Comparison of ENCODE assay signal across 40 cellular contexts in genomic region chr16:1039762-1040161, GRCh38. TPM values are rescaled to one million over a fixed set of nuclear protein-coding genes. Genes with fewer than 3 reads are reported as not detected.
"Had no signal": no experiment of that assay in that cellular context is flagged by ENCODE, and none has a peak within 500 bp of the region (broad histone marks: within the 10 kb centered on the region; RNA-seq: fewer than 3 reads in every experiment).

No MANE protein-coding gene starts in this region.

- H3K4me3 ChIP-seq: body of pancreas, breast epithelium had no signal

- H3K9me3 Mint-ChIP-seq: activated CD4-positive, alpha-beta memory T cell treated with anti-CD3 and anti-CD28 coated beads, Interleukin-2, amount 10 ng/mL, durations not matched to agents 7 days and 5 days; activated CD4-positive, alpha-beta T cell treated with anti-CD3 and anti-CD28 coated beads, Interleukin-2, amount 10 ng/mL, durations not matched to agents 7 days and 5 days; activated naive CD4-positive, alpha-beta T cell treated with anti-CD3 and anti-CD28 coated beads, Interleukin-2, amount 50 U/mL, for 24 hours; activated naive CD8-positive, alpha-beta T cell treated with anti-CD3 and anti-CD28 coated beads, Interleukin-2, amount 10 ng/mL, durations not matched to agents 7 days and 5 days; activated naive CD8-positive, alpha-beta T cell treated with anti-CD3 and anti-CD28 coated beads, Interleukin-2, amount 50 U/mL, for 24 hours; activated T-cell treated with anti-CD3 and anti-CD28 coated beads, Interleukin-2, amount 50 U/mL, for 24 hours; activated T-helper 2 cell treated with anti-CD3 and anti-CD28 coated beads, Interferon-gamma antibody, Interleukin-2, Interleukin-4, amounts not matched to agents 10 μg/mL and 5 μg/mL and 100 μg/mL, durations not matched to agents 14 hours and 24 hours and 36 hours; T-helper 1 cell treated with Interleukin-12 subunit alpha and Interleukin-12 subunit beta and Interleukin-4 antibody, amounts not matched to agents 30 μg/mL and 1 μg/mL, for 36 hours; T-helper 2 cell treated with Interferon-gamma antibody and Interleukin-4, amounts not matched to agents 5 μg/mL and 100 μg/mL, for 36 hours had no signal

- FAIRE-seq: astrocyte, TTC549 had no signal

- DNase-seq: activated CD4-positive, alpha-beta memory T cell treated with anti-CD3 and anti-CD28 coated beads, Interleukin-2, amount 10 ng/mL, durations not matched to agents 7 days and 5 days; activated CD4-positive, alpha-beta T cell treated with anti-CD3 and anti-CD28 coated beads for 1 hour; activated CD4-positive, alpha-beta T cell treated with anti-CD3 and anti-CD28 coated beads for 36 hours; activated CD4-positive, alpha-beta T cell treated with anti-CD3 and anti-CD28 coated beads for 48 hours; activated CD4-positive, alpha-beta T cell treated with anti-CD3 and anti-CD28 coated beads, Interleukin-2, amount 10 ng/mL, durations not matched to agents 7 days and 5 days; activated CD4-positive, alpha-beta T cell treated with anti-CD3 and anti-CD28 coated beads, Interleukin-2, amount 50 U/mL, for 48 hours; activated CD4-positive, CD25-positive, alpha-beta regulatory T cell; activated CD8-positive, alpha-beta memory T cell treated with anti-CD3 and anti-CD28 coated beads for 24 hours; activated CD8-positive, alpha-beta memory T cell treated with anti-CD3 and anti-CD28 coated beads, Interleukin-2, amount 10 ng/mL, durations not matched to agents 7 days and 5 days; activated CD8-positive, alpha-beta memory T cell treated with anti-CD3 and anti-CD28 coated beads, Interleukin-2, amount 50 U/mL, for 48 hours; activated CD8-positive, alpha-beta T cell treated with anti-CD3 and anti-CD28 coated beads, Interleukin-2, amount 10 ng/mL, durations not matched to agents 7 days and 5 days; activated effector memory CD4-positive, alpha-beta T cell treated with Interleukin-2 at 50 U/mL for 16 hours; activated gamma-delta T cell; activated naive CD4-positive, alpha-beta T cell treated with anti-CD3 and anti-CD28 coated beads, Interleukin-2, amount 10 ng/mL, durations not matched to agents 7 days and 5 days; activated naive CD4-positive, alpha-beta T cell treated with Interleukin-2 at 50 U/mL for 16 hours; activated naive CD8-positive, alpha-beta T cell treated with anti-CD3 and anti-CD28 coated beads, Interleukin-2, amount 10 ng/mL, durations not matched to agents 7 days and 5 days; activated naive CD8-positive, alpha-beta T cell treated with anti-CD3 and anti-CD28 coated beads, Interleukin-2, amount 50 U/mL, for 24 hours; activated T-cell treated with anti-CD3 and anti-CD28 coated beads, Interleukin-2, amount 50 U/mL, for 24 hours; activated T-cell treated with anti-CD3 and anti-CD28 coated beads, Interleukin-2, amount 50 U/mL, for 48 hours; amniotic stem cell; aorta; body of pancreas; brain microvascular endothelial cell; central memory CD4-positive, alpha-beta T cell; T-helper 1 cell; T-helper 2 cell; T-helper 9 cell had no signal

- H3K27ac ChIP-seq: body of pancreas, brain microvascular endothelial cell, breast epithelium, VCaP had no signal

- H3K36me3 ChIP-seq: brain microvascular endothelial cell, breast epithelium had no signal

- H3K4me3 Mint-ChIP-seq: activated CD4-positive, alpha-beta memory T cell treated with anti-CD3 and anti-CD28 coated beads, Interleukin-2, amount 10 ng/mL, durations not matched to agents 7 days and 5 days; activated CD4-positive, alpha-beta T cell treated with anti-CD3 and anti-CD28 coated beads for 36 hours; activated CD4-positive, alpha-beta T cell treated with anti-CD3 and anti-CD28 coated beads, Interleukin-2, amount 10 ng/mL, durations not matched to agents 7 days and 5 days; activated CD8-positive, alpha-beta memory T cell treated with anti-CD3 and anti-CD28 coated beads, Interleukin-2, amount 10 ng/mL, durations not matched to agents 7 days and 5 days; activated CD8-positive, alpha-beta T cell treated with anti-CD3 and anti-CD28 coated beads, Interleukin-2, amount 10 ng/mL, durations not matched to agents 7 days and 5 days; activated naive CD4-positive, alpha-beta T cell treated with anti-CD3 and anti-CD28 coated beads, Interleukin-2, amount 10 ng/mL, durations not matched to agents 7 days and 5 days; activated naive CD4-positive, alpha-beta T cell treated with anti-CD3 and anti-CD28 coated beads, Interleukin-2, amount 50 U/mL, for 24 hours; activated naive CD8-positive, alpha-beta T cell; activated naive CD8-positive, alpha-beta T cell treated with anti-CD3 and anti-CD28 coated beads, Interleukin-2, amount 10 ng/mL, durations not matched to agents 7 days and 5 days; activated naive CD8-positive, alpha-beta T cell treated with anti-CD3 and anti-CD28 coated beads, Interleukin-2, amount 50 U/mL, for 24 hours; activated T-cell treated with anti-CD3 and anti-CD28 coated beads, Interleukin-2, amount 50 U/mL, for 24 hours; T-helper 1 cell treated with Interleukin-12 subunit alpha and Interleukin-12 subunit beta and Interleukin-4 antibody, amounts not matched to agents 30 μg/mL and 1 μg/mL, for 36 hours; T-helper 2 cell treated with Interferon-gamma antibody and Interleukin-4, amounts not matched to agents 5 μg/mL and 100 μg/mL, for 36 hours had no signal

- H3K27me3 Mint-ChIP-seq: activated CD4-positive, alpha-beta memory T cell treated with anti-CD3 and anti-CD28 coated beads, Interleukin-2, amount 10 ng/mL, durations not matched to agents 7 days and 5 days; activated CD4-positive, alpha-beta T cell treated with anti-CD3 and anti-CD28 coated beads, Interleukin-2, amount 10 ng/mL, durations not matched to agents 7 days and 5 days; activated CD8-positive, alpha-beta memory T cell treated with anti-CD3 and anti-CD28 coated beads, Interleukin-2, amount 10 ng/mL, durations not matched to agents 7 days and 5 days; activated naive CD4-positive, alpha-beta T cell treated with anti-CD3 and anti-CD28 coated beads, Interleukin-2, amount 50 U/mL, for 24 hours; activated naive CD8-positive, alpha-beta T cell treated with anti-CD3 and anti-CD28 coated beads, Interleukin-2, amount 50 U/mL, for 24 hours had no signal

- H3K27me3 ChIP-seq: body of pancreas had no signal

- H3K4me1 ChIP-seq: body of pancreas, breast epithelium had no signal

- H3K4me1 Mint-ChIP-seq: activated CD4-positive, alpha-beta memory T cell treated with anti-CD3 and anti-CD28 coated beads, Interleukin-2, amount 10 ng/mL, durations not matched to agents 7 days and 5 days; activated CD4-positive, alpha-beta T cell treated with anti-CD3 and anti-CD28 coated beads for 36 hours; activated CD4-positive, alpha-beta T cell treated with anti-CD3 and anti-CD28 coated beads, Interleukin-2, amount 10 ng/mL, durations not matched to agents 7 days and 5 days; activated CD8-positive, alpha-beta memory T cell treated with anti-CD3 and anti-CD28 coated beads, Interleukin-2, amount 10 ng/mL, durations not matched to agents 7 days and 5 days; activated naive CD4-positive, alpha-beta T cell treated with anti-CD3 and anti-CD28 coated beads, Interleukin-2, amount 10 ng/mL, durations not matched to agents 7 days and 5 days; activated naive CD4-positive, alpha-beta T cell treated with anti-CD3 and anti-CD28 coated beads, Interleukin-2, amount 50 U/mL, for 24 hours; activated naive CD8-positive, alpha-beta T cell treated with anti-CD3 and anti-CD28 coated beads, Interleukin-2, amount 10 ng/mL, durations not matched to agents 7 days and 5 days; activated naive CD8-positive, alpha-beta T cell treated with anti-CD3 and anti-CD28 coated beads, Interleukin-2, amount 50 U/mL, for 24 hours had no signal

- ATAC-seq: activated CD4-positive, alpha-beta T cell treated with anti-CD3 and anti-CD28 coated beads for 36 hours; activated CD4-positive, CD25-positive, alpha-beta regulatory T cell treated with anti-CD3 and anti-CD28 coated beads, Interleukin-2, amount 50 U/mL, for 24 hours; activated CD8-positive, alpha-beta memory T cell treated with anti-CD3 and anti-CD28 coated beads, Interleukin-2, amount 10 ng/mL, durations not matched to agents 7 days and 5 days; activated CD8-positive, alpha-beta T cell treated with anti-CD3 and anti-CD28 coated beads, Interleukin-2, amount 10 ng/mL, durations not matched to agents 7 days and 5 days; activated naive CD8-positive, alpha-beta T cell treated with anti-CD3 and anti-CD28 coated beads, Interleukin-2, amount 50 U/mL, for 24 hours; body of pancreas had no signal

- H3K36me3 Mint-ChIP-seq: activated CD8-positive, alpha-beta memory T cell treated with anti-CD3 and anti-CD28 coated beads, Interleukin-2, amount 10 ng/mL, durations not matched to agents 7 days and 5 days; activated naive CD4-positive, alpha-beta T cell treated with anti-CD3 and anti-CD28 coated beads, Interleukin-2, amount 10 ng/mL, durations not matched to agents 7 days and 5 days; activated naive CD4-positive, alpha-beta T cell treated with anti-CD3 and anti-CD28 coated beads, Interleukin-2, amount 50 U/mL, for 24 hours; activated naive CD8-positive, alpha-beta T cell; activated naive CD8-positive, alpha-beta T cell treated with anti-CD3 and anti-CD28 coated beads, Interleukin-2, amount 10 ng/mL, durations not matched to agents 7 days and 5 days had no signal

- H3K27ac Mint-ChIP-seq: activated CD4-positive, alpha-beta memory T cell treated with anti-CD3 and anti-CD28 coated beads, Interleukin-2, amount 10 ng/mL, durations not matched to agents 7 days and 5 days; activated CD4-positive, alpha-beta T cell treated with anti-CD3 and anti-CD28 coated beads for 36 hours; activated CD4-positive, alpha-beta T cell treated with anti-CD3 and anti-CD28 coated beads, Interleukin-2, amount 10 ng/mL, durations not matched to agents 7 days and 5 days; activated CD8-positive, alpha-beta memory T cell treated with anti-CD3 and anti-CD28 coated beads, Interleukin-2, amount 10 ng/mL, durations not matched to agents 7 days and 5 days; activated CD8-positive, alpha-beta T cell treated with anti-CD3 and anti-CD28 coated beads, Interleukin-2, amount 10 ng/mL, durations not matched to agents 7 days and 5 days; activated naive CD4-positive, alpha-beta T cell treated with anti-CD3 and anti-CD28 coated beads, Interleukin-2, amount 10 ng/mL, durations not matched to agents 7 days and 5 days; activated naive CD4-positive, alpha-beta T cell treated with anti-CD3 and anti-CD28 coated beads, Interleukin-2, amount 50 U/mL, for 24 hours; activated naive CD8-positive, alpha-beta T cell; activated naive CD8-positive, alpha-beta T cell treated with anti-CD3 and anti-CD28 coated beads, Interleukin-2, amount 10 ng/mL, durations not matched to agents 7 days and 5 days; activated naive CD8-positive, alpha-beta T cell treated with anti-CD3 and anti-CD28 coated beads, Interleukin-2, amount 50 U/mL, for 24 hours; activated T-cell treated with anti-CD3 and anti-CD28 coated beads, Interleukin-2, amount 50 U/mL, for 24 hours; activated T-helper 2 cell treated with anti-CD3 and anti-CD28 coated beads, Interferon-gamma antibody, Interleukin-2, Interleukin-4, amounts not matched to agents 10 μg/mL and 5 μg/mL and 100 μg/mL, durations not matched to agents 14 hours and 24 hours and 36 hours; T-helper 1 cell treated with Interleukin-12 subunit alpha and Interleukin-12 subunit beta and Interleukin-4 antibody, amounts not matched to agents 30 μg/mL and 1 μg/mL, for 36 hours; T-helper 2 cell treated with Interferon-gamma antibody and Interleukin-4, amounts not matched to agents 5 μg/mL and 100 μg/mL, for 36 hours had no signal

RNA-seq across cellular contexts. Expression of gene SSTR5, which starts 32.8 kb away (rescaled TPM):
- total RNA-seq: activated CD4-positive, alpha-beta memory T cell treated with anti-CD3 and anti-CD28 coated beads, Interleukin-2, amount 10 ng/mL, durations not matched to agents 7 days and 5 days; activated CD4-positive, alpha-beta T cell treated with anti-CD3 and anti-CD28 coated beads for 36 hours; activated CD4-positive, alpha-beta T cell treated with anti-CD3 and anti-CD28 coated beads, Interleukin-2, amount 10 ng/mL, durations not matched to agents 7 days and 5 days; activated CD8-positive, alpha-beta memory T cell treated with anti-CD3 and anti-CD28 coated beads, Interleukin-2, amount 10 ng/mL, durations not matched to agents 7 days and 5 days; activated CD8-positive, alpha-beta T cell treated with anti-CD3 and anti-CD28 coated beads, Interleukin-2, amount 10 ng/mL, durations not matched to agents 7 days and 5 days; activated naive CD8-positive, alpha-beta T cell treated with anti-CD3 and anti-CD28 coated beads, Interleukin-2, amount 10 ng/mL, durations not matched to agents 7 days and 5 days; activated T-helper 2 cell treated with anti-CD3 and anti-CD28 coated beads, Interferon-gamma antibody, Interleukin-2, Interleukin-4, amounts not matched to agents 10 μg/mL and 5 μg/mL and 100 μg/mL, durations not matched to agents 14 hours and 24 hours and 36 hours; astrocyte; breast epithelium; cerebellum had no signal

RNA-seq across cellular contexts. Expression of gene C1QTNF8, which starts 56.3 kb away (rescaled TPM):
- total RNA-seq: activated CD4-positive, alpha-beta memory T cell treated with anti-CD3 and anti-CD28 coated beads, Interleukin-2, amount 10 ng/mL, durations not matched to agents 7 days and 5 days; activated CD4-positive, alpha-beta T cell treated with anti-CD3 and anti-CD28 coated beads for 36 hours; activated CD4-positive, alpha-beta T cell treated with anti-CD3 and anti-CD28 coated beads, Interleukin-2, amount 10 ng/mL, durations not matched to agents 7 days and 5 days; activated CD8-positive, alpha-beta memory T cell treated with anti-CD3 and anti-CD28 coated beads, Interleukin-2, amount 10 ng/mL, durations not matched to agents 7 days and 5 days; activated CD8-positive, alpha-beta T cell treated with anti-CD3 and anti-CD28 coated beads, Interleukin-2, amount 10 ng/mL, durations not matched to agents 7 days and 5 days; activated naive CD8-positive, alpha-beta T cell treated with anti-CD3 and anti-CD28 coated beads, Interleukin-2, amount 10 ng/mL, durations not matched to agents 7 days and 5 days; activated T-helper 2 cell treated with anti-CD3 and anti-CD28 coated beads, Interferon-gamma antibody, Interleukin-2, Interleukin-4, amounts not matched to agents 10 μg/mL and 5 μg/mL and 100 μg/mL, durations not matched to agents 14 hours and 24 hours and 36 hours; astrocyte; body of pancreas; breast epithelium; cardiac septum; cerebellum had no signal
- polyA plus RNA-seq: adipose tissue had no signal

RNA-seq across cellular contexts. Expression of gene SOX8, which starts 58.2 kb away (rescaled TPM):
- total RNA-seq: activated CD8-positive, alpha-beta T cell treated with anti-CD3 and anti-CD28 coated beads, Interleukin-2, amount 10 ng/mL, durations not matched to agents 7 days and 5 days had no signal
